ENCODE assay signal across 1 cellular context in the genomic region with DNA sequence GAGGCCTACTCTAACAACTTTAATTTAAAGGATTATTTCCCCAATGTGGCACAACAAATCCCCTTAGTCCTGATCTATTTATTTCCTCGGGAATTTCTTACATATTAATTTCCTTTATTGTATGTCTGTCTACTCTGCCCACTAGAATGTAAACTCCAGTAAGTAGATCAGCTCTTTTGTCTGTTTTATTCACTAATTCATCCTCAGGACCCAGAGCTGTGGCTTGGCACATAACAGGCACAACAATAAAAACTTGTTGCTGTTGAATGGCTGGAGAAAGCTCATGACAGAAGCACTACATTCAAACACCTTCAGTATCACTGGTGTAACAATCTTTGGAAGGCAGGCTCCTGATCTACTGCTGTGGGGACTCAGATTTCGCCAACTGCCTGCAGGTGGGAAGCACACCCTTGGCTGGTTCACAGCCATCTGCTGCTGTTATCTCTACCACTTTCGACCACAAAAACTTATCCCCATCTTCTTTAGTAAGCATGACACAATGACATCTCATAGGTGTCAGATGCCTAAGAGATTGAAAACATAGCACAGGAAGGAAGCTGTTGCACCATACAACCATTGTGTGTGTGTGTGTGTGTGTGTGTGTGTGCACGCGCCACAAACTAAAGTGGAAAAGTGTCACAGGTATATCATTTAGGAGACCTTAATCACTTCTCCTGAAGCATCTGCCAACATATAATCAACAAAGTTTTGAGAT.
TF ChIP-seq lines count a peak whose summit lies in the region.

No MANE protein-coding gene starts in this region.

TF ChIP-seq in WTC11, 78 proteins besides CTCF, POLR2A, EP300 and RAD21 (continued from another document):
- TF ChIP-seq ATF6 (CRISPR knock-in tag; IDR thresholded peaks at IDR 0.05) (no peak), TEAD1 (CRISPR knock-in tag; IDR thresholded peaks at IDR 0.05) (no peak), MYBL2 (CRISPR knock-in tag; IDR thresholded peaks at IDR 0.05) (no peak)
